10 cellular contexts compared by ENCODE assay signal in genomic region chr14:61569308-61569707, GRCh38.
A peak's percentile ranks its signal among the peaks of the same experiment; 100 is the strongest.
DNase-seq lines count a peak whose midpoint lies in the region; ATAC-seq, FAIRE-seq and TF ChIP-seq lines count a peak whose summit lies in the region.
"Had no signal": no experiment of that assay in that cellular context is flagged by ENCODE, and none has a peak within 500 bp of the region (broad histone marks: within the 10 kb centered on the region; RNA-seq: fewer than 3 reads in every experiment).

No MANE protein-coding gene starts in this region.

- H3K9me3 Mint-ChIP-seq in activated T-cell treated with anti-CD3 and anti-CD28 coated beads, Interleukin-2, amount 50 U/mL, for 72 hours: peaks cover 1 to 3% of the 10 kb centered on the region in 2 donors
- peaks cover 5% of the 10 kb centered on the region for H3K9me3 Mint-ChIP-seq in activated CD4-positive, alpha-beta memory T cell treated with anti-CD3 and anti-CD28 coated beads, Interleukin-2, amount 10 ng/mL, durations not matched to agents 7 days and 5 days
- peaks cover 4 to 6% of the 10 kb centered on the region in 2 donors for H3K9me3 Mint-ChIP-seq in stimulated activated naive CD8-positive, alpha-beta T cell treated with anti-CD3 and anti-CD28 coated beads, Interleukin-15, amount 100 ng/mL, for 72 hours

- peak overlapping the region; percentile 68 to 74 for H3K27ac ChIP-seq in right atrium auricular region
- H3K27ac ChIP-seq in small intestine (ENCODE audit: low read depth in 1 of 2, low read length in 1 of 2): peak overlapping the region in 1 of 2 donors; percentile 19

- H3K4me1 ChIP-seq in right atrium auricular region (peaks cover 2 to 51% of the 10 kb centered on the region in 2 donors), small intestine (ENCODE audit: control insufficient read depth in 2 of 2, insufficient read depth in 1 of 2, low read depth in 1 of 2, low read length in 1 of 2) (peaks cover 0 to 13% of the 10 kb centered on the region in 2 donors)

- FAIRE-seq in small intestine (lab: Jason Lieb, UNC): no peak

- H3K9me3 ChIP-seq in right atrium auricular region (no peaks in the 10 kb centered on the region), small intestine (ENCODE audit: control insufficient read depth, low read depth) (no peaks in the 10 kb centered on the region)
- H3K9me3 ChIP-seq: adrenal gland, BE2C had no signal

- no peaks in the 10 kb centered on the region for H3K36me3 ChIP-seq in right atrium auricular region
- no peaks in the 10 kb centered on the region for H3K36me3 ChIP-seq in small intestine (ENCODE audit: control insufficient read depth in 2 of 2, insufficient read depth in 2 of 2, low read length in 2 of 2)
- H3K36me3 ChIP-seq: adrenal gland, BE2C had no signal

- H3K27me3 Mint-ChIP-seq in activated T-cell treated with anti-CD3 and anti-CD28 coated beads, Interleukin-2, amount 50 U/mL, for 72 hours (ENCODE audit: low read depth): no peaks in the 10 kb centered on the region
- peaks cover 45% of the 10 kb centered on the region for H3K27me3 Mint-ChIP-seq in activated CD4-positive, alpha-beta memory T cell treated with anti-CD3 and anti-CD28 coated beads, Interleukin-2, amount 10 ng/mL, durations not matched to agents 7 days and 5 days
- H3K27me3 Mint-ChIP-seq in stimulated activated naive CD8-positive, alpha-beta T cell treated with anti-CD3 and anti-CD28 coated beads, Interleukin-15, amount 100 ng/mL, for 72 hours: no peaks in the 10 kb centered on the region

- no peak for TF ChIP-seq CTCF in right atrium auricular region (IDR thresholded peaks at IDR 0.05)

- no peak for TF ChIP-seq POLR2A in erythroblast (IDR thresholded peaks at IDR 0.05; ENCODE audit: low read length)

- peak in 1 of 2 donors; percentile 24 for DNase-seq in activated T-cell treated with anti-CD3 and anti-CD28 coated beads, Interleukin-2, amount 50 U/mL, for 72 hours
- DNase-seq in activated T-cell treated with anti-CD3 and anti-CD28 coated beads, Interleukin-2, amount 50 U/mL, for 48 hours: no peak
- DNase-seq in activated CD4-positive, alpha-beta memory T cell treated with anti-CD3 and anti-CD28 coated beads, Interleukin-2, amount 10 ng/mL, durations not matched to agents 7 days and 5 days: no peak
- DNase-seq in right atrium auricular region (ENCODE audit: low spot score) (no peak), erythroblast (lab: John Stamatoyannopoulos, UW) (no peak), small intestine (no peak)
- DNase-seq in stimulated activated naive CD8-positive, alpha-beta T cell treated with anti-CD3 and anti-CD28 coated beads, Interleukin-15, amount 100 ng/mL, for 72 hours: peak in 1 of 2 donors; percentile 50
- DNase-seq: BE2C had no signal

- H3K4me3 ChIP-seq in right atrium auricular region: no peak overlapping the region
- H3K4me3 ChIP-seq in small intestine (ENCODE audit: low read depth in 1 of 2, low read length in 2 of 2): no peak overlapping the region

- POLR2A ChIA-PET in activated CD4-positive, alpha-beta memory T cell treated with anti-CD3 and anti-CD28 coated beads, Interleukin-2, amount 10 ng/mL, durations not matched to agents 7 days and 5 days (lab: Charles Lee): interaction anchor here (1.0 to 3.1 kb wide), 7 partner anchors 10 to 129 kb away, joined by 3 to 15 read pairs (median 4); partner anchors contain the start of gene HIF1A

- no peaks in the 10 kb centered on the region for H3K27me3 ChIP-seq in right atrium auricular region
- H3K27me3 ChIP-seq in small intestine (ENCODE audit: control insufficient read depth in 2 of 2, insufficient read depth in 2 of 2, low read length in 2 of 2): no peaks in the 10 kb centered on the region
- H3K27me3 ChIP-seq: adrenal gland, BE2C had no signal

- peaks cover 100% of the 10 kb centered on the region for H3K4me1 Mint-ChIP-seq in activated T-cell treated with anti-CD3 and anti-CD28 coated beads, Interleukin-2, amount 50 U/mL, for 72 hours (ENCODE audit: low read depth)
- peaks cover 49% of the 10 kb centered on the region for H3K4me1 Mint-ChIP-seq in activated CD4-positive, alpha-beta memory T cell treated with anti-CD3 and anti-CD28 coated beads, Interleukin-2, amount 10 ng/mL, durations not matched to agents 7 days and 5 days
- peaks cover 99% of the 10 kb centered on the region for H3K4me1 Mint-ChIP-seq in stimulated activated naive CD8-positive, alpha-beta T cell treated with anti-CD3 and anti-CD28 coated beads, Interleukin-15, amount 100 ng/mL, for 72 hours

- peak; percentile 31 to 43 for ATAC-seq in activated T-cell treated with anti-CD3 and anti-CD28 coated beads, Interleukin-2, amount 50 U/mL, for 72 hours (replicated peaks in 1 of 2)
- peak; percentile 66 for ATAC-seq in stimulated activated naive CD8-positive, alpha-beta T cell treated with anti-CD3 and anti-CD28 coated beads, Interleukin-15, amount 100 ng/mL, for 72 hours
- no peak for ATAC-seq in GM21619 (IDR thresholded peaks at IDR 0.05; ENCODE audit: unreplicated experiment)

- H3K4me3 Mint-ChIP-seq in activated T-cell treated with anti-CD3 and anti-CD28 coated beads, Interleukin-2, amount 50 U/mL, for 72 hours: peak overlapping the region; percentile 91 to 93
- H3K4me3 Mint-ChIP-seq in activated CD4-positive, alpha-beta memory T cell treated with anti-CD3 and anti-CD28 coated beads, Interleukin-2, amount 10 ng/mL, durations not matched to agents 7 days and 5 days: no peak overlapping the region
- peak overlapping the region; percentile 89 for H3K4me3 Mint-ChIP-seq in stimulated activated naive CD8-positive, alpha-beta T cell treated with anti-CD3 and anti-CD28 coated beads, Interleukin-15, amount 100 ng/mL, for 72 hours

- peaks cover 2 to 7% of the 10 kb centered on the region in 2 donors for H3K36me3 Mint-ChIP-seq in activated T-cell treated with anti-CD3 and anti-CD28 coated beads, Interleukin-2, amount 50 U/mL, for 72 hours (ENCODE audit: insufficient read depth in 2 of 2)
- H3K36me3 Mint-ChIP-seq in activated CD4-positive, alpha-beta memory T cell treated with anti-CD3 and anti-CD28 coated beads, Interleukin-2, amount 10 ng/mL, durations not matched to agents 7 days and 5 days (ENCODE audit: low read depth): peaks cover 4% of the 10 kb centered on the region

- WGBS in small intestine, 3 donors: 73 to 95% (median 82%) methylated on average over 1 of the region's 1 CpG

- CTCF ChIA-PET in activated CD4-positive, alpha-beta memory T cell treated with anti-CD3 and anti-CD28 coated beads, Interleukin-2, amount 10 ng/mL, durations not matched to agents 7 days and 5 days (lab: Charles Lee): interaction anchor here (0.5 to 2.2 kb wide), 3 partner anchors 125 to 277 kb away, joined by 3 to 6 read pairs (median 4); partner anchors contain the start of gene HIF1A

- H3K27ac Mint-ChIP-seq in activated T-cell treated with anti-CD3 and anti-CD28 coated beads, Interleukin-2, amount 50 U/mL, for 72 hours: peak overlapping the region; percentile 98
- H3K27ac Mint-ChIP-seq in activated CD4-positive, alpha-beta memory T cell treated with anti-CD3 and anti-CD28 coated beads, Interleukin-2, amount 10 ng/mL, durations not matched to agents 7 days and 5 days: peak overlapping the region; percentile 56
- peak overlapping the region; percentile 99 for H3K27ac Mint-ChIP-seq in stimulated activated naive CD8-positive, alpha-beta T cell treated with anti-CD3 and anti-CD28 coated beads, Interleukin-15, amount 100 ng/mL, for 72 hours
